In the genomic region with DNA sequence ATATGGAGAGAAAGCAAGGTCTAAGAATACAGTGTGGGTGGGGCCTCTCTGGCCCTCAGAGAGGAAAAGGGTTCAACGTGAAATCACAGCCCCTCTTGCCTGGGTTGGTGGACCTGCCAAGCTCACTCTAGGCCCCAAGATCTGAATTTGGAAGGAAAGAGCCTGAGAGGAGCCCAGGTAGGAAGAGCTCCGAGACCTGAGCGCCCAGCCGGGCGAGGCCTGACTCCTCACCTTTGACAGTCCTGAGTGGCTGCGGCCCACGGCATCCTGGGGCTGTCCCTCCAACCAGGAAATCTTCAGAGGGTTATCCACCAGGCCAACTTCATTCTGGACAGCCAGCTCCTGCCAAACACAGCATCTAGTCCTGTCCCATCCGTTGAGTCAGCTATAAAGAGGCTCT, we compare ENCODE assay signal across 15 cellular contexts. TPM values are rescaled to one million over a fixed set of nuclear protein-coding genes. Genes with fewer than 3 reads are reported as not detected.
DNase-seq lines count a peak whose midpoint lies in the region; ATAC-seq and TF ChIP-seq lines count a peak whose summit lies in the region.
"Had no signal": no experiment of that assay in that cellular context is flagged by ENCODE, and none has a peak within 500 bp of the region (broad histone marks: within the 10 kb centered on the region; RNA-seq: fewer than 3 reads in every experiment).

No MANE protein-coding gene starts in this region.

- peak overlapping the region; percentile 52 for H3K27ac Mint-ChIP-seq in T-helper 2 cell treated with Interferon-gamma antibody and Interleukin-4, amounts not matched to agents 5 μg/mL and 100 μg/mL, for 36 hours
- H3K27ac Mint-ChIP-seq: CD8-positive, alpha-beta T cell; GM23338 had no signal

- H3K9me3 Mint-ChIP-seq in T-helper 2 cell treated with Interferon-gamma antibody and Interleukin-4, amounts not matched to agents 5 μg/mL and 100 μg/mL, for 36 hours: no peaks in the 10 kb centered on the region
- H3K9me3 Mint-ChIP-seq: CD8-positive, alpha-beta T cell; GM23338 had no signal

- DNase-seq in T-helper 2 cell treated with Interferon-gamma antibody and Interleukin-4, amounts not matched to agents 5 μg/mL and 100 μg/mL, for 36 hours (ENCODE audit: low spot score): no peak
- no peak for DNase-seq in T-helper 2 cell
- no peak for DNase-seq in RWPE1 (ENCODE audit: low spot score)
- DNase-seq in lower lobe of right lung: peak; percentile 40
- DNase-seq in stimulated activated CD4-positive, alpha-beta T cell treated with anti-CD3 and anti-CD28 coated beads, Interleukin-12 subunit alpha, Interleukin-12 subunit beta, amount 100 ng/mL, for 4 hours: no peak
- no peak for DNase-seq in NCI-H526 treated with DMSO at 0.1 percent for 48 hours (lab: John Stamatoyannopoulos, UW)
- DNase-seq in DMS 273 (lab: John Stamatoyannopoulos, UW; ENCODE audit: unreplicated experiment): no peak
- DNase-seq: AML-193; Calu3; CD8-positive, alpha-beta T cell; DMS 273 treated with DMSO at 0.1 percent for 48 hours; IMR-90 had no signal

- H3K27ac ChIP-seq in RWPE1: peak overlapping the region; percentile 99
- H3K27ac ChIP-seq in lower lobe of right lung: no peak overlapping the region
- H3K27ac ChIP-seq: 22Rv1, A549 had no signal

- H3K36me3 Mint-ChIP-seq in T-helper 2 cell treated with Interferon-gamma antibody and Interleukin-4, amounts not matched to agents 5 μg/mL and 100 μg/mL, for 36 hours (ENCODE audit: low read depth): peaks cover 32% of the 10 kb centered on the region

- POLR2A ChIA-PET in RWPE1 (lab: Yijun Ruan, JAX; ENCODE audit: low non-redundant PET): no interaction called here

- peaks cover 34% of the 10 kb centered on the region for H3K4me1 ChIP-seq in lower lobe of right lung
- H3K4me1 ChIP-seq: A549 had no signal

- TF ChIP-seq CTCF in RWPE1 (conservative IDR thresholded peaks at IDR 0.05; ENCODE audit: low read depth) (no peak), lower lobe of right lung (IDR thresholded peaks at IDR 0.05) (no peak)

- no peaks in the 10 kb centered on the region for H3K9me3 ChIP-seq in lower lobe of right lung
- H3K9me3 ChIP-seq: A549 had no signal

- H3K4me3 ChIP-seq in lower lobe of right lung: no peak overlapping the region
- H3K4me3 ChIP-seq: A549, GM23338 had no signal

- peaks cover 17% of the 10 kb centered on the region for H3K4me1 Mint-ChIP-seq in T-helper 2 cell treated with Interferon-gamma antibody and Interleukin-4, amounts not matched to agents 5 μg/mL and 100 μg/mL, for 36 hours (ENCODE audit: low read depth)

- ATAC-seq in lower lobe of right lung: no peak
- ATAC-seq: A549; CD8-positive, alpha-beta T cell; GM23338 had no signal

- CTCF ChIA-PET in RWPE1 (lab: Yijun Ruan, JAX): interaction anchor here (1.0 kb wide), 1 partner anchor 26 kb away, joined by 4 read pairs; no protein-coding TSS in a partner anchor

- intact Hi-C loops in lower lobe of right lung (cut with DNase I): no loop called here

- no peak overlapping the region for H3K4me3 Mint-ChIP-seq in T-helper 2 cell treated with Interferon-gamma antibody and Interleukin-4, amounts not matched to agents 5 μg/mL and 100 μg/mL, for 36 hours
- H3K4me3 Mint-ChIP-seq: CD8-positive, alpha-beta T cell; GM23338 had no signal

- H3K27me3 ChIP-seq in lower lobe of right lung (ENCODE audit: low read depth): no peaks in the 10 kb centered on the region

- peaks cover 83% of the 10 kb centered on the region for H3K36me3 ChIP-seq in lower lobe of right lung

- no peaks in the 10 kb centered on the region for H3K27me3 Mint-ChIP-seq in T-helper 2 cell treated with Interferon-gamma antibody and Interleukin-4, amounts not matched to agents 5 μg/mL and 100 μg/mL, for 36 hours (ENCODE audit: low read depth)

RNA-seq across cellular contexts. Expression of a gene that starts 3.7 kb away (rescaled TPM):
- 2.4 TPM for total RNA-seq in lower lobe of right lung
- total RNA-seq: IMR-90 had no signal

RNA-seq across cellular contexts. Expression of a gene that starts 9.6 kb away (rescaled TPM):
- total RNA-seq in lower lobe of right lung: 99.5 TPM

RNA-seq across cellular contexts. Expression of a gene that starts 18.4 kb away (rescaled TPM):
- 101 TPM for total RNA-seq in lower lobe of right lung

RNA-seq across cellular contexts. Expression of a gene that starts 33.4 kb away (rescaled TPM):
- total RNA-seq in lower lobe of right lung: 29.6 TPM

RNA-seq across cellular contexts. Expression of a gene that starts 33.8 kb away (rescaled TPM):
- total RNA-seq in lower lobe of right lung: 28.4 TPM
